8 cellular contexts compared by ENCODE assay signal in genomic region chr12:30806989-30807694, GRCh38. TPM values are rescaled to one million over a fixed set of nuclear protein-coding genes. Genes with fewer than 3 reads are reported as not detected.
DNase-seq lines count a peak whose midpoint lies in the region; ATAC-seq, FAIRE-seq and TF ChIP-seq lines count a peak whose summit lies in the region.

No MANE protein-coding gene starts in this region.

- peaks cover 13% of the 10 kb centered on the region for H3K27me3 Mint-ChIP-seq in activated CD4-positive, alpha-beta memory T cell treated with anti-CD3 and anti-CD28 coated beads for 36 hours

- no peak for TF ChIP-seq EP300 in gastroesophageal sphincter (IDR thresholded peaks at IDR 0.05)

- 56 to 62% methylated on average over 3 to 7 of the region's 7 CpGs for WGBS in gastroesophageal sphincter (ENCODE audit: low coverage in 1 of 2), 2 donors
- 53 to 57% methylated on average over 7 of the region's 7 CpGs for WGBS in pancreas, 2 donors

- H3K36me3 ChIP-seq in gastroesophageal sphincter (no peaks in the 10 kb centered on the region), pancreas (no peaks in the 10 kb centered on the region)

- H3K27ac ChIP-seq in 22Rv1 (no peak overlapping the region), gastroesophageal sphincter (no peak overlapping the region), pancreas (no peak overlapping the region)

- H3K9me3 ChIP-seq in gastroesophageal sphincter (no peaks in the 10 kb centered on the region), pancreas (no peaks in the 10 kb centered on the region)

- FAIRE-seq in G401.6 (lab: Jason Lieb, UNC) (peak; percentile 79), pancreas (lab: Jason Lieb, UNC) (peak; percentile 5)

- H3K36me3 Mint-ChIP-seq in activated CD4-positive, alpha-beta memory T cell treated with anti-CD3 and anti-CD28 coated beads for 36 hours: no peaks in the 10 kb centered on the region

- peaks cover 0 to 4% (median 0%) of the 10 kb centered on the region in 3 donors for H3K4me1 ChIP-seq in gastroesophageal sphincter
- H3K4me1 ChIP-seq in pancreas: no peaks in the 10 kb centered on the region

- H3K4me3 Mint-ChIP-seq in activated CD4-positive, alpha-beta memory T cell treated with anti-CD3 and anti-CD28 coated beads for 36 hours: no peak overlapping the region

- peak; percentile 69 for ATAC-seq in HG02943 (IDR thresholded peaks at IDR 0.05; ENCODE audit: low read depth, unreplicated experiment)
- peak; percentile 62 for ATAC-seq in gastroesophageal sphincter
- ATAC-seq in pancreas: peak; percentile 83 to 100 (median 96)
- no peak for ATAC-seq in HG02870 (IDR thresholded peaks at IDR 0.05; ENCODE audit: unreplicated experiment)

- CTCF ChIA-PET in activated CD4-positive, alpha-beta memory T cell treated with anti-CD3 and anti-CD28 coated beads for 36 hours (lab: Charles Lee): interaction anchor here (0.6 to 3.6 kb wide), 15 partner anchors 9 to 1287 kb away, joined by 3 to 27 read pairs (median 4); partner anchors contain the start of genes CAPRIN2 and IPO8

- no peak overlapping the region for H3K4me3 ChIP-seq in gastroesophageal sphincter
- H3K4me3 ChIP-seq in pancreas: no peak overlapping the region

- POLR2A ChIA-PET in activated CD4-positive, alpha-beta memory T cell treated with anti-CD3 and anti-CD28 coated beads for 36 hours (lab: Charles Lee): no interaction called here

- peaks cover 2% of the 10 kb centered on the region for H3K9me3 Mint-ChIP-seq in activated CD4-positive, alpha-beta memory T cell treated with anti-CD3 and anti-CD28 coated beads for 36 hours

- H3K27me3 ChIP-seq in gastroesophageal sphincter (no peaks in the 10 kb centered on the region), pancreas (no peaks in the 10 kb centered on the region)

- TF ChIP-seq POLR2A in gastroesophageal sphincter (IDR thresholded peaks at IDR 0.05): no peak

- intact Hi-C loops in activated CD4-positive, alpha-beta memory T cell treated with anti-CD3 and anti-CD28 coated beads for 36 hours (cut with micrococcal nuclease): loop anchor here (1.0 kb wide), 3 partner anchors 52 to 1287 kb away; no protein-coding TSS in a partner anchor
- intact Hi-C loops in pancreas (cut with DNase I): no loop called here

- no peaks in the 10 kb centered on the region for H3K4me1 Mint-ChIP-seq in activated CD4-positive, alpha-beta memory T cell treated with anti-CD3 and anti-CD28 coated beads for 36 hours (ENCODE audit: low read depth)

- peak; percentile 52 for DNase-seq in NCI-H2227 treated with DMSO at 0.1 percent for 48 hours (lab: John Stamatoyannopoulos, UW)
- DNase-seq in activated CD4-positive, alpha-beta memory T cell treated with anti-CD3 and anti-CD28 coated beads for 36 hours: peak; percentile 16
- peak in 3 of 6 donors; percentile 45 to 56 (median 47) for DNase-seq in pancreas

- no peak overlapping the region for H3K27ac Mint-ChIP-seq in activated CD4-positive, alpha-beta memory T cell treated with anti-CD3 and anti-CD28 coated beads for 36 hours

- TF ChIP-seq CTCF in 22Rv1 (IDR thresholded peaks at IDR 0.05) (peak; percentile 87), gastroesophageal sphincter (IDR thresholded peaks at IDR 0.05) (peak; percentile 58 to 75 (median 70)), pancreas (IDR thresholded peaks at IDR 0.05) (peak; percentile 33 to 66 (median 56))

RNA-seq across cellular contexts. Expression of gene CAPRIN2, which starts 52.4 kb away (rescaled TPM):
- 10 to 100 TPM in 1 of 2 experiments, 1 to 10 TPM in 1; 10.0 to 11.5 TPM for total RNA-seq in activated CD4-positive, alpha-beta memory T cell treated with anti-CD3 and anti-CD28 coated beads for 36 hours
- 10 to 100 TPM; 20.5 to 38.3 (median 27.8) TPM for total RNA-seq in gastroesophageal sphincter
- 10 to 100 TPM in 2 of 6 donors, 1 to 10 TPM in 4; 5.7 to 20.8 (median 9.1) TPM for total RNA-seq in pancreas
- 10 to 100 TPM; 20.3 to 25.6 TPM for polyA plus RNA-seq in pancreas
